Comparison of ENCODE assay signal across 19 cellular contexts in the genomic region with DNA sequence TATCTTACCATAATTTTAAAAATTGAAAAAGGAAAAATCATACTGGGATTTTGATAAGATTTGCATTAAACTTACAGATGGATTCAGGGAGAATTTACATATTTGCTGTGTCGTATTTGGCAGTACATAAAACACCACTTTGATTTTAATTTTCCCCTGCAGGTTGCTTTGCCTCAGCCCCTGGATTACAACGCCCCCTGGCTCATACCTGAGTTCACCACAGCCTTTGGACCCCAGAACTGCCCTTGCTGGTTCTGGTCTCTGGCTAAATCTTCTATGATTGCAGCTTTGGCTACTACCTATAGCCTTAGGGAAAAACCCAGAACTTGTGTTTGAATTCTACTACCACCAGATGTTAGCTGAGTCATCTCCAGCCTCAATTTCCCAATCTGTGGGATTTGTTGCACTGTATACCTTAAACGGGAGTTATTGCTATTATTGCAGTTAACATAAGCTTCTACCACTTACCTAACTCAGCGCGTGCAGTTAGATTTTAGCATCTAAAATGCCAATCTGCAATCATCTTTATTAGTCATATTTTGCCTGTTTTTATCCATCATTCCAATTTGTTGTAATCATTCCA.
DNase-seq lines count a peak whose midpoint lies in the region; ATAC-seq, FAIRE-seq and TF ChIP-seq lines count a peak whose summit lies in the region.
"Had no signal": no experiment of that assay in that cellular context is flagged by ENCODE, and none has a peak within 500 bp of the region (broad histone marks: within the 10 kb centered on the region; RNA-seq: fewer than 3 reads in every experiment).

No MANE protein-coding gene starts in this region.

- no peak overlapping the region for H3K27ac ChIP-seq in PC-3 (ENCODE audit: low read length)
- H3K27ac ChIP-seq in hepatocyte = no peak overlapping the region
- no peak overlapping the region for H3K27ac ChIP-seq in GM23248
- H3K27ac ChIP-seq: BLaER1 treated with 17β-estradiol and CSF1 and Interleukin-3, amounts not matched to agents 10 nM and 100 nM; PC-9; sigmoid colon; suprapubic skin had no signal

- in situ Hi-C loops in GM23248 (cut with MboI) = no loop called here

- WGBS in hepatocyte (ENCODE audit: low lambda C conversion rate, missing lambda C conversion rate) = 82% methylated on average over 5 of the region's 5 CpGs
- 82 to 83% methylated on average over 5 of the region's 5 CpGs for WGBS in GM23248 (ENCODE audit: low coverage in 1 of 2, low lambda C conversion rate in 2 of 2, missing lambda C conversion rate in 2 of 2), 2 experiments

- H3K4me3 ChIP-seq in PC-3 (ENCODE audit: low read length) (no peak overlapping the region), hepatocyte (no peak overlapping the region), GM23248 (no peak overlapping the region)
- H3K4me3 ChIP-seq: BLaER1 treated with 17β-estradiol and CSF1 and Interleukin-3, amounts not matched to agents 10 nM and 100 nM; PC-9; sigmoid colon; suprapubic skin had no signal

- H2AFZ ChIP-seq in PC-3 (ENCODE audit: low read length) = no peak overlapping the region
- no peak overlapping the region for H2AFZ ChIP-seq in hepatocyte
- no peak overlapping the region for H2AFZ ChIP-seq in GM23248
- H2AFZ ChIP-seq: PC-9 had no signal

- H3K27me3 ChIP-seq in PC-3 (ENCODE audit: low read length) (no peaks in the 10 kb centered on the region), hepatocyte (no peaks in the 10 kb centered on the region), GM23248 (replicated peaks; ENCODE audit: insufficient read depth) (no peaks in the 10 kb centered on the region)
- H3K27me3 ChIP-seq: BLaER1 treated with 17β-estradiol and CSF1 and Interleukin-3, amounts not matched to agents 10 nM and 100 nM; sigmoid colon; suprapubic skin had no signal

- peak; percentile 9 for FAIRE-seq in GM12891 (lab: Jason Lieb, UNC)

- H3K9me2 ChIP-seq in PC-3 (replicated peaks; ENCODE audit: low read length) = no peaks in the 10 kb centered on the region
- no peaks in the 10 kb centered on the region for H3K9me2 ChIP-seq in hepatocyte (replicated peaks; ENCODE audit: insufficient read depth)
- no peaks in the 10 kb centered on the region for H3K9me2 ChIP-seq in GM23248 (ENCODE audit: insufficient read depth)

- no peak overlapping the region for H3K4me2 ChIP-seq in PC-3 (ENCODE audit: low read length)
- H3K4me2 ChIP-seq in hepatocyte = no peak overlapping the region
- H3K4me2 ChIP-seq in GM23248 (ENCODE audit: unreplicated experiment) = no peak overlapping the region
- H3K4me2 ChIP-seq: BLaER1 treated with 17β-estradiol and CSF1 and Interleukin-3, amounts not matched to agents 10 nM and 100 nM; PC-9 had no signal

- ATAC-seq in PC-3 (no peak), left colon (no peak), HG03095 (IDR thresholded peaks at IDR 0.05; ENCODE audit: unreplicated experiment) (no peak)
- ATAC-seq: activated CD8-positive, alpha-beta T cell treated with anti-CD3 and anti-CD28 coated beads for 36 hours; activated T-helper 17 cell treated with anti-CD3 and anti-CD28 coated beads, Interleukin-2, amount 50 U/mL, for 72 hours; SK-N-SH treated with all-trans-retinoic acid at 6 μM for 48 hours had no signal

- POLR2A ChIA-PET in PC-3 (lab: Charles Lee; ENCODE audit: unreplicated experiment) = no interaction called here

- DNase-seq in AG09319 (ENCODE audit: extremely low read depth, low read depth) (no peak), GM12891 (ENCODE audit: insufficient read length, low spot score) (no peak), PC-3 (no peak), hepatocyte (ENCODE audit: low spot score) (no peak), GM20000 (ENCODE audit: low spot score) (no peak), left colon (no peak), GM23248 (no peak)
- DNase-seq: activated CD8-positive, alpha-beta T cell treated with anti-CD3 and anti-CD28 coated beads for 36 hours; DMS79; islet precursor cell; midbrain; NCI-H345; PC-9; sigmoid colon had no signal

- TF ChIP-seq CTCF in AG09319 (IDR thresholded peaks at IDR 0.05; ENCODE audit: low read depth, low read length) = peak; percentile 0
- peak; percentile 46 for TF ChIP-seq CTCF in PC-3 (conservative IDR thresholded peaks at IDR 0.05; ENCODE audit: low read depth, low read length)
- TF ChIP-seq CTCF in hepatocyte (IDR thresholded peaks at IDR 0.05; ENCODE audit: poor library complexity) = peak; percentile 9
- no peak for TF ChIP-seq CTCF in GM20000 (IDR thresholded peaks at IDR 0.05; ENCODE audit: extremely low read depth, missing control alignments)

- H4K20me1 ChIP-seq in PC-3 (ENCODE audit: low read length) (no peaks in the 10 kb centered on the region), hepatocyte (ENCODE audit: insufficient read depth, poor library complexity, severe bottlenecking) (no peaks in the 10 kb centered on the region), GM23248 (ENCODE audit: insufficient read depth) (no peaks in the 10 kb centered on the region)
- H4K20me1 ChIP-seq: BLaER1 treated with 17β-estradiol and CSF1 and Interleukin-3, amounts not matched to agents 10 nM and 100 nM had no signal

- no peaks in the 10 kb centered on the region for H3K36me3 ChIP-seq in PC-3 (ENCODE audit: low read depth, low read length)
- H3K36me3 ChIP-seq in hepatocyte (replicated peaks; ENCODE audit: insufficient read depth, low read depth) = no peaks in the 10 kb centered on the region
- H3K36me3 ChIP-seq in GM23248 (ENCODE audit: low read depth) = no peaks in the 10 kb centered on the region
- H3K36me3 ChIP-seq: sigmoid colon, suprapubic skin had no signal

- H3K9ac ChIP-seq in PC-3 (ENCODE audit: low read length) (no peak overlapping the region), GM23248 (no peak overlapping the region)
- H3K9ac ChIP-seq: BLaER1 treated with 17β-estradiol and CSF1 and Interleukin-3, amounts not matched to agents 10 nM and 100 nM had no signal

- intact Hi-C loops in PC-3 (cut with micrococcal nuclease) (no loop called here), left colon (cut with DNase I, micrococcal nuclease) (no loop called here)

- TF ChIP-seq POLR2A in GM12891 (IDR thresholded peaks at IDR 0.05; ENCODE audit: low read depth, low read length) = no peak

- H3K4me1 ChIP-seq in PC-3 (ENCODE audit: insufficient read depth, low read length) (peaks cover 17% of the 10 kb centered on the region), hepatocyte (ENCODE audit: insufficient read depth) (no peaks in the 10 kb centered on the region), GM23248 (ENCODE audit: insufficient read depth) (peaks cover 10% of the 10 kb centered on the region; the same call in 1 of the 2 replicates)
- H3K4me1 ChIP-seq: sigmoid colon, suprapubic skin had no signal

- H3F3A ChIP-seq in PC-3 (ENCODE audit: low read length, unreplicated experiment) (no peaks in the 10 kb centered on the region), GM23248 (ENCODE audit: insufficient read depth) (no peaks in the 10 kb centered on the region)

- H3K79me2 ChIP-seq in PC-3 (ENCODE audit: low read length) (no peaks in the 10 kb centered on the region), hepatocyte (no peaks in the 10 kb centered on the region), GM23248 (ENCODE audit: insufficient read depth) (no peaks in the 10 kb centered on the region)

- no TSS peak for BruUV-seq in PC-3 (replicated peaks; lab: Mats Ljungman, UMichigan)

- CTCF ChIA-PET in PC-3 (lab: Charles Lee) = no interaction called here

- H3K9me3 ChIP-seq in PC-3 (ENCODE audit: low read length) (no peaks in the 10 kb centered on the region), hepatocyte (ENCODE audit: low read depth) (no peaks in the 10 kb centered on the region), GM23248 (ENCODE audit: low read depth) (no peaks in the 10 kb centered on the region)
- H3K9me3 ChIP-seq: sigmoid colon, suprapubic skin had no signal

TF ChIP-seq in GM12891, 5 proteins besides CTCF, POLR2A, EP300 and RAD21:
- TF ChIP-seq POU2F2 (IDR thresholded peaks at IDR 0.05; ENCODE audit: low read depth, low read length) (no peak), POLR2AphosphoS5 (IDR thresholded peaks at IDR 0.05; ENCODE audit: low read depth, low read length) (no peak), TAF1 (IDR thresholded peaks at IDR 0.05; ENCODE audit: low read depth, low read length) (no peak), PAX5 (IDR thresholded peaks at IDR 0.05; ENCODE audit: insufficient read depth, low read length, severe bottlenecking) (no peak), SPI1 (IDR thresholded peaks at IDR 0.05; ENCODE audit: low read depth, low read length) (no peak)
